22 cellular contexts compared by ENCODE assay signal in the genomic region with DNA sequence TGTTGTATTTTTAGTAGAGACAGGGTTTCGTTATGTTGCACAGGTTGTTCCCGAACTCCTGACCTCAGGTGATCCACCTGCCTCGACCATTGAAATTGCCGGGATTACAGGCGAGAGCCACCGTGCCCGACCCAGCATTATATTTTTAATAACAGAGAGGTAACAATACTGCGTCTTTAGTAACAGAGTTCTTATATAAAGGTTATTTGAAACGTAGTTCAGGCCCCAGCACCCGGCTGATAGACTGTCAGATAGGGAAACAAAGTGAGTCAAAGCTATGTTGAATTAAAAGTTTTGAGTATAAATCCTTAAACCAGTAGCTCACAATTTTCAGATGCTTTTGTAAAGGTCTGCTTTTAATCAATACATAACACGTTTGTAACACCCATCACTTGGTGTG. TPM values are rescaled to one million over a fixed set of nuclear protein-coding genes. Genes with fewer than 3 reads are reported as not detected.
"Had no signal": no experiment of that assay in that cellular context is flagged by ENCODE, and none has a peak within 500 bp of the region (broad histone marks: within the 10 kb centered on the region; RNA-seq: fewer than 3 reads in every experiment).

No MANE protein-coding gene starts in this region.

RNA-seq across cellular contexts. Expression of a gene that starts 14.8 kb away (rescaled TPM):
- total RNA-seq: activated CD8-positive, alpha-beta memory T cell treated with anti-CD3 and anti-CD28 coated beads, Interleukin-2, amount 10 ng/mL, durations not matched to agents 7 days and 5 days; activated CD8-positive, alpha-beta T cell treated with anti-CD3 and anti-CD28 coated beads for 36 hours; activated naive CD4-positive, alpha-beta T cell treated with anti-CD3 and anti-CD28 coated beads, Interleukin-2, amount 50 U/mL, for 72 hours; activated T-helper 2 cell treated with anti-CD3 and anti-CD28 coated beads, Interferon-gamma antibody, Interleukin-2, Interleukin-4, amounts not matched to agents 10 μg/mL and 5 μg/mL and 100 μg/mL, durations not matched to agents 14 hours and 24 hours and 36 hours; bronchial epithelial cell; colonic mucosa; esophagus squamous epithelium; gastroesophageal sphincter; left lung; lower lobe of right lung; mucosa of descending colon; myocyte; natural killer cell treated with Interleukin-12 subunit alpha and Interleukin-12 subunit beta and Interleukin-15 and Interleukin-18, amount 100 ng/mL, for 72 hours; progenitor cell of endocrine pancreas; renal cortical epithelial cell; smooth muscle cell; suprapubic skin; tibial nerve; WTC11 had no signal
- polyA plus RNA-seq: adipose tissue, immature natural killer cell, ovary, smooth muscle cell had no signal

RNA-seq across cellular contexts. Expression of a gene that starts 24.3 kb away (rescaled TPM):
- total RNA-seq: activated CD8-positive, alpha-beta memory T cell treated with anti-CD3 and anti-CD28 coated beads, Interleukin-2, amount 10 ng/mL, durations not matched to agents 7 days and 5 days; activated CD8-positive, alpha-beta T cell treated with anti-CD3 and anti-CD28 coated beads for 36 hours; activated naive CD4-positive, alpha-beta T cell treated with anti-CD3 and anti-CD28 coated beads, Interleukin-2, amount 50 U/mL, for 72 hours; activated T-helper 2 cell treated with anti-CD3 and anti-CD28 coated beads, Interferon-gamma antibody, Interleukin-2, Interleukin-4, amounts not matched to agents 10 μg/mL and 5 μg/mL and 100 μg/mL, durations not matched to agents 14 hours and 24 hours and 36 hours; bronchial epithelial cell; colonic mucosa; esophagus squamous epithelium; gastroesophageal sphincter; left lung; lower lobe of right lung; mucosa of descending colon; myocyte; natural killer cell treated with Interleukin-12 subunit alpha and Interleukin-12 subunit beta and Interleukin-15 and Interleukin-18, amount 100 ng/mL, for 72 hours; ovary; progenitor cell of endocrine pancreas; renal cortical epithelial cell; smooth muscle cell; suprapubic skin; tibial nerve; WTC11 had no signal
- polyA plus RNA-seq: adipose tissue, immature natural killer cell, ovary, smooth muscle cell had no signal

RNA-seq across cellular contexts. Expression of a gene that starts 42.7 kb away (rescaled TPM):
- total RNA-seq: activated CD8-positive, alpha-beta memory T cell treated with anti-CD3 and anti-CD28 coated beads, Interleukin-2, amount 10 ng/mL, durations not matched to agents 7 days and 5 days; activated CD8-positive, alpha-beta T cell treated with anti-CD3 and anti-CD28 coated beads for 36 hours; activated naive CD4-positive, alpha-beta T cell treated with anti-CD3 and anti-CD28 coated beads, Interleukin-2, amount 50 U/mL, for 72 hours; activated T-helper 2 cell treated with anti-CD3 and anti-CD28 coated beads, Interferon-gamma antibody, Interleukin-2, Interleukin-4, amounts not matched to agents 10 μg/mL and 5 μg/mL and 100 μg/mL, durations not matched to agents 14 hours and 24 hours and 36 hours; bronchial epithelial cell; colonic mucosa; esophagus squamous epithelium; gastroesophageal sphincter; left lung; lower lobe of right lung; mucosa of descending colon; myocyte; natural killer cell treated with Interleukin-12 subunit alpha and Interleukin-12 subunit beta and Interleukin-15 and Interleukin-18, amount 100 ng/mL, for 72 hours; ovary; progenitor cell of endocrine pancreas; renal cortical epithelial cell; smooth muscle cell; suprapubic skin; tibial nerve; WTC11 had no signal
- polyA plus RNA-seq: adipose tissue, immature natural killer cell, ovary, smooth muscle cell had no signal
